Comparison of ENCODE assay signal across 2 cellular contexts in the genomic region with DNA sequence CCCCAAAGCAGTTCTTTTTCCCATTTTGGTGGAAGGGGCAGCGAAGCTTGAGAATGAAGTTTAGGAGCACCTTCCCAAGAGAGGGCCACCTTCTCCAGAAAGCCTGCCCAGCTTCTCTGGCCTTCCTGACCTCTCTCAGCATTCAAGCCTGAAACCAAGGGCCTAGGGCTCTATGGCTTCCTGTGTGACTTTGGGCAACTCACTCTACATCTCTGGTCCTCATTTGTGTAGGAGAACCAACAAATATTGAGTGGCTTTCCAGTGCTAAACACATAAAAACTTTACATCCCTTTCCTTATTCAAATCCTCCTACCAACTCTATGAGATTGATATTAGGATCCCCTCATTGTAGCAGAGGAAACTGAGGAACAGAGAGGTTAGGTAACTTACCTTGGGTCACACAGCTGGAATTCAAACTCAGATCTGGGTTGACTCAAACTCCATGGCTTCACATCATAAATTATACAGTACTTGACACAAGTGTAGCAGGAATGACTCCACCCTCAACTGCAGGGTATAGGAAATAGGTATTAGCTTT.
TF ChIP-seq lines count a peak whose summit lies in the region.

No MANE protein-coding gene starts in this region.

TF ChIP-seq in A549, 52 proteins besides CTCF, POLR2A, EP300 and RAD21:
- TF ChIP-seq HOXB13 (CRISPR knock-in tag; IDR thresholded peaks at IDR 0.05; ENCODE audit: low read depth) (no peak), ZFP36 (IDR thresholded peaks at IDR 0.05; ENCODE audit: borderline replicate concordance, partially characterized antibody) (peak; percentile 93), MYC (IDR thresholded peaks at IDR 0.05; ENCODE audit: borderline replicate concordance, low read length) (no peak), KDM1A (IDR thresholded peaks at IDR 0.05; ENCODE audit: low read depth) (peak; percentile 89), SMC3 (IDR thresholded peaks at IDR 0.05) (no peak), MAZ (IDR thresholded peaks at IDR 0.05; ENCODE audit: borderline replicate concordance, low read depth, low read length) (no peak), EHMT2 (IDR thresholded peaks at IDR 0.05; ENCODE audit: low read depth) (no peak), CBX2 (IDR thresholded peaks at IDR 0.05; ENCODE audit: borderline replicate concordance, low read depth) (no peak), RNF2 (IDR thresholded peaks at IDR 0.05; ENCODE audit: borderline replicate concordance, low read depth) (no peak), EHF (CRISPR knock-in tag; IDR thresholded peaks at IDR 0.05) (no peak), RFX5 (IDR thresholded peaks at IDR 0.05) (no peak), KDM5A (IDR thresholded peaks at IDR 0.05) (no peak), HDAC2 (IDR thresholded peaks at IDR 0.05) (peak; percentile 60; the same call in 1 of the 2 replicates)
- TF ChIP-seq, protein P1, sequence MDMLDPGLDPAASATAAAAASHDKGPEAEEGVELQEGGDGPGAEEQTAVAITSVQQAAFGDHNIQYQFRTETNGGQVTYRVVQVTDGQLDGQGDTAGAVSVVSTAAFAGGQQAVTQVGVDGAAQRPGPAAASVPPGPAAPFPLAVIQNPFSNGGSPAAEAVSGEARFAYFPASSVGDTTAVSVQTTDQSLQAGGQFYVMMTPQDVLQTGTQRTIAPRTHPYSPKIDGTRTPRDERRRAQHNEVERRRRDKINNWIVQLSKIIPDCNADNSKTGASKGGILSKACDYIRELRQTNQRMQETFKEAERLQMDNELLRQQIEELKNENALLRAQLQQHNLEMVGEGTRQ (IDR thresholded peaks at IDR 0.05), result no peak
- TF ChIP-seq, protein P2, sequence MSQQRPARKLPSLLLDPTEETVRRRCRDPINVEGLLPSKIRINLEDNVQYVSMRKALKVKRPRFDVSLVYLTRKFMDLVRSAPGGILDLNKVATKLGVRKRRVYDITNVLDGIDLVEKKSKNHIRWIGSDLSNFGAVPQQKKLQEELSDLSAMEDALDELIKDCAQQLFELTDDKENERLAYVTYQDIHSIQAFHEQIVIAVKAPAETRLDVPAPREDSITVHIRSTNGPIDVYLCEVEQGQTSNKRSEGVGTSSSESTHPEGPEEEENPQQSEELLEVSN (IDR thresholded peaks at IDR 0.05; ENCODE audit: borderline replicate concordance, low read depth), result no peak
- TF ChIP-seq, protein P3, sequence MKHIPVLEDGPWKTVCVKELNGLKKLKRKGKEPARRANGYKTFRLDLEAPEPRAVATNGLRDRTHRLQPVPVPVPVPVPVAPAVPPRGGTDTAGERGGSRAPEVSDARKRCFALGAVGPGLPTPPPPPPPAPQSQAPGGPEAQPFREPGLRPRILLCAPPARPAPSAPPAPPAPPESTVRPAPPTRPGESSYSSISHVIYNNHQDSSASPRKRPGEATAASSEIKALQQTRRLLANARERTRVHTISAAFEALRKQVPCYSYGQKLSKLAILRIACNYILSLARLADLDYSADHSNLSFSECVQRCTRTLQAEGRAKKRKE (CRISPR knock-in tag; IDR thresholded peaks at IDR 0.05; ENCODE audit: low read depth), result no peak
- TF ChIP-seq, protein P4, sequence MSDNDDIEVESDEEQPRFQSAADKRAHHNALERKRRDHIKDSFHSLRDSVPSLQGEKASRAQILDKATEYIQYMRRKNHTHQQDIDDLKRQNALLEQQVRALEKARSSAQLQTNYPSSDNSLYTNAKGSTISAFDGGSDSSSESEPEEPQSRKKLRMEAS (IDR thresholded peaks at IDR 0.05), result no peak
- TF ChIP-seq, protein P5, sequence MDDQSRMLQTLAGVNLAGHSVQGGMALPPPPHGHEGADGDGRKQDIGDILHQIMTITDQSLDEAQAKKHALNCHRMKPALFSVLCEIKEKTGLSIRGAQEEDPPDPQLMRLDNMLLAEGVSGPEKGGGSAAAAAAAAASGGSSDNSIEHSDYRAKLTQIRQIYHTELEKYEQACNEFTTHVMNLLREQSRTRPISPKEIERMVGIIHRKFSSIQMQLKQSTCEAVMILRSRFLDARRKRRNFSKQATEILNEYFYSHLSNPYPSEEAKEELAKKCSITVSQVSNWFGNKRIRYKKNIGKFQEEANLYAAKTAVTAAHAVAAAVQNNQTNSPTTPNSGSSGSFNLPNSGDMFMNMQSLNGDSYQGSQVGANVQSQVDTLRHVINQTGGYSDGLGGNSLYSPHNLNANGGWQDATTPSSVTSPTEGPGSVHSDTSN (IDR thresholded peaks at IDR 0.05), result no peak
- TF ChIP-seq, protein P6, sequence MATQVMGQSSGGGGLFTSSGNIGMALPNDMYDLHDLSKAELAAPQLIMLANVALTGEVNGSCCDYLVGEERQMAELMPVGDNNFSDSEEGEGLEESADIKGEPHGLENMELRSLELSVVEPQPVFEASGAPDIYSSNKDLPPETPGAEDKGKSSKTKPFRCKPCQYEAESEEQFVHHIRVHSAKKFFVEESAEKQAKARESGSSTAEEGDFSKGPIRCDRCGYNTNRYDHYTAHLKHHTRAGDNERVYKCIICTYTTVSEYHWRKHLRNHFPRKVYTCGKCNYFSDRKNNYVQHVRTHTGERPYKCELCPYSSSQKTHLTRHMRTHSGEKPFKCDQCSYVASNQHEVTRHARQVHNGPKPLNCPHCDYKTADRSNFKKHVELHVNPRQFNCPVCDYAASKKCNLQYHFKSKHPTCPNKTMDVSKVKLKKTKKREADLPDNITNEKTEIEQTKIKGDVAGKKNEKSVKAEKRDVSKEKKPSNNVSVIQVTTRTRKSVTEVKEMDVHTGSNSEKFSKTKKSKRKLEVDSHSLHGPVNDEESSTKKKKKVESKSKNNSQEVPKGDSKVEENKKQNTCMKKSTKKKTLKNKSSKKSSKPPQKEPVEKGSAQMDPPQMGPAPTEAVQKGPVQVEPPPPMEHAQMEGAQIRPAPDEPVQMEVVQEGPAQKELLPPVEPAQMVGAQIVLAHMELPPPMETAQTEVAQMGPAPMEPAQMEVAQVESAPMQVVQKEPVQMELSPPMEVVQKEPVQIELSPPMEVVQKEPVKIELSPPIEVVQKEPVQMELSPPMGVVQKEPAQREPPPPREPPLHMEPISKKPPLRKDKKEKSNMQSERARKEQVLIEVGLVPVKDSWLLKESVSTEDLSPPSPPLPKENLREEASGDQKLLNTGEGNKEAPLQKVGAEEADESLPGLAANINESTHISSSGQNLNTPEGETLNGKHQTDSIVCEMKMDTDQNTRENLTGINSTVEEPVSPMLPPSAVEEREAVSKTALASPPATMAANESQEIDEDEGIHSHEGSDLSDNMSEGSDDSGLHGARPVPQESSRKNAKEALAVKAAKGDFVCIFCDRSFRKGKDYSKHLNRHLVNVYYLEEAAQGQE (IDR thresholded peaks at IDR 0.05), result no peak
TF ChIP-seq in A549: peak in this region for 3.

TF ChIP-seq in IMR-90, 13 proteins besides CTCF, POLR2A, EP300 and RAD21:
- TF ChIP-seq NFE2L2 (IDR thresholded peaks at IDR 0.05; ENCODE audit: low read depth, low read length), result no peak
- TF ChIP-seq, protein P7, sequence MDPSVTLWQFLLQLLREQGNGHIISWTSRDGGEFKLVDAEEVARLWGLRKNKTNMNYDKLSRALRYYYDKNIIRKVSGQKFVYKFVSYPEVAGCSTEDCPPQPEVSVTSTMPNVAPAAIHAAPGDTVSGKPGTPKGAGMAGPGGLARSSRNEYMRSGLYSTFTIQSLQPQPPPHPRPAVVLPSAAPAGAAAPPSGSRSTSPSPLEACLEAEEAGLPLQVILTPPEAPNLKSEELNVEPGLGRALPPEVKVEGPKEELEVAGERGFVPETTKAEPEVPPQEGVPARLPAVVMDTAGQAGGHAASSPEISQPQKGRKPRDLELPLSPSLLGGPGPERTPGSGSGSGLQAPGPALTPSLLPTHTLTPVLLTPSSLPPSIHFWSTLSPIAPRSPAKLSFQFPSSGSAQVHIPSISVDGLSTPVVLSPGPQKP (IDR thresholded peaks at IDR 0.05; ENCODE audit: borderline replicate concordance, low read depth, low read length), result no peak
- TF ChIP-seq RFX5 (IDR thresholded peaks at IDR 0.05; ENCODE audit: low read depth, low read length), result no peak
- TF ChIP-seq SMC3 (IDR thresholded peaks at IDR 0.05; ENCODE audit: low read depth, low read length), result no peak
- TF ChIP-seq, protein P1 (IDR thresholded peaks at IDR 0.05; ENCODE audit: low read depth, low read length), result no peak
- TF ChIP-seq FOS (IDR thresholded peaks at IDR 0.05; ENCODE audit: low read depth, low read length), result no peak
- TF ChIP-seq MXI1 (IDR thresholded peaks at IDR 0.05; ENCODE audit: borderline replicate concordance, low read depth, low read length), result no peak
- no peak for TF ChIP-seq MAZ (IDR thresholded peaks at IDR 0.05; ENCODE audit: borderline replicate concordance, low read depth, low read length)
- no peak for TF ChIP-seq BHLHE40 (IDR thresholded peaks at IDR 0.05; ENCODE audit: low read depth, low read length)
TF ChIP-seq in IMR-90: peak in this region for 0.
